In the genomic region with DNA sequence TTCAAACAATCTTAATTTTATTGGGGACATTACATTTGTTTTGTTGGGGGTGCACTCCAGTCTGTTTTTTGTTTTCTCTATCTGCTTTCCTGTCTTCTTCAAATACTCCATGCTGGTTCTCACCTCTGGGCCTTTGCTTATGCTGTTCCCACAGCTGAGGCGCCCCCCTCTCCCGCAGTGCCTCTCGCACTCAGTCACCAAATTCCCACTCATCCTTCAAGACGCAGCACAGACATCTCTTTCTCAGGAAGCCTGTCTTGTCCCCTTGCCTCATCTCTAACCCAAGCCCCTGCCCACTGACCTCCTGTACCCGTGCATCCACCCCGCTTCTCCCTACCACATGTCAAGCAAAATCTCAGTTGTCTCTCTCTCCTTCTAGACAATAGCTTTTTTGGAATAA, we compare ENCODE assay signal across 9 cellular contexts. TPM values are rescaled to one million over a fixed set of nuclear protein-coding genes. Genes with fewer than 3 reads are reported as not detected.
"Had no signal": no experiment of that assay in that cellular context is flagged by ENCODE, and none has a peak within 500 bp of the region (broad histone marks: within the 10 kb centered on the region; RNA-seq: fewer than 3 reads in every experiment).

No MANE protein-coding gene starts in this region.

- H3K9me3 Mint-ChIP-seq: GM23338, H9, HFFc6 had no signal

- DNase-seq: H9, HCEC 1CT, HFFc6, KBM-7 had no signal

- ATAC-seq: GM23338, HepG2 had no signal

- H3K27ac ChIP-seq: HL-60 had no signal

- H3K4me3 ChIP-seq: GM23338 had no signal

- H3K4me1 Mint-ChIP-seq: GM23338, IgD-negative memory B cell had no signal

- H3K27ac Mint-ChIP-seq: GM23338, H9, HFFc6, IgD-negative memory B cell had no signal

- H3K4me3 Mint-ChIP-seq: GM23338, H9, HFFc6, IgD-negative memory B cell had no signal

RNA-seq across cellular contexts. Expression of a gene that starts 43.7 kb away (rescaled TPM):
- total RNA-seq: HepG2, HFFc6, HT1080 had no signal
- polyA plus RNA-seq: HepG2, IgD-negative memory B cell had no signal
